In the genomic region with DNA sequence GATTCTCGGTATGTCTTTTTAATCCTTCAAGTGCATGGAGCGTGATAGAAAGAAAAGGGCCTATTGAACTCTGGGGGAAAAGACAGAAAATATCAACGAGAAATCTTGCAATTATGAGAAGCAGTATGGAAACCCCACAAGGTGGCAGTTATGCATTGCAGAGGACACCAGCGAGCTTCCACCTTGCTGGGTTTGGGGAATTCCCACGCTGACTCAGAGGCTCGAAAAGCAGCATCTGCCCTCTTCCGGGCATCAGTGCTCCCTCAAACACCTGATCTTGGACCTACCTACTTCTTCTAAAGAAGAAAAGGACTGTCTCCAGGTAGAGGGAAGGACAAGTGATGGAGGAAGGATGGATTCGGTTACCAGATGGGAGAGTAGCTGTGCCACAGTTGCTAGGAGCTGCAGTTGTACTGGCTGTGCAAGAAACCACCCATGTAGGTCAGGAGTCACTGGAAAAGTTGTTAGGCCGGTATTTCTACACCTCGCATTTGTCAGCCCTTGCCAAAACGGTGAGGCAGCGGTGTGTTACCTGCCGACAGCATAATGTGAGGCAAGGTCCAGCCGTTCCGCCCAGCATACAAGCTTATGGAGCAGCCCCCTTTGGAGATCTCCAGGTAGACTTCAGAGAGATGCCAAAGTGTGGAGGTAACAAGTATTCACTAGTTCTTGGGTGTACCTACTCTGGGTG, we compare ENCODE assay signal across 8 cellular contexts. TPM values are rescaled to one million over a fixed set of nuclear protein-coding genes. Genes with fewer than 3 reads are reported as not detected.
DNase-seq lines count a peak whose midpoint lies in the region; FAIRE-seq and TF ChIP-seq lines count a peak whose summit lies in the region.
"Not testable (repeated sequence)": the region's sequence is repeated elsewhere in the genome, so short reads cannot be mapped to it uniquely, and the experiment has no call there.

No MANE protein-coding gene starts in this region.

- not testable (repeated sequence) for H3K4me3 ChIP-seq in AG04450 (ENCODE audit: low read depth, low read length); epithelial cell of proximal tubule (ENCODE audit: low read depth, low read length)

- peak; percentile 74 for FAIRE-seq in GM19239 (lab: Jason Lieb, UNC)

- CTCF ChIA-PET in AG04450 (lab: Charles Lee): not testable (repeated sequence)

- not testable (repeated sequence) for H3K27ac ChIP-seq in AG04450 (ENCODE audit: low read depth, low read length)

- not testable (repeated sequence) for H3K9me3 ChIP-seq in AG04450 (ENCODE audit: control insufficient read depth, insufficient read depth, low read length)

- 0 out of 2 replicates have a peak, but pooled peaks have one; percentile 14 for TF ChIP-seq CTCF in AG04450 (IDR thresholded peaks at IDR 0.05; ENCODE audit: low read depth, low read length)
- peak; percentile 31 for TF ChIP-seq CTCF in epithelial cell of proximal tubule (conservative IDR thresholded peaks at IDR 0.05; ENCODE audit: low read depth, low read length)

- H3K27me3 ChIP-seq in AG04450 (ENCODE audit: control insufficient read depth, insufficient read depth, low read length): not testable (repeated sequence)

- not testable (repeated sequence) for DNase-seq in AG04450 (ENCODE audit: low read depth, low spot score); GM19239 (ENCODE audit: insufficient read length, low spot score); epithelial cell of proximal tubule (ENCODE audit: low read depth)
- DNase-seq in RPMI8226 (peak; percentile 54), renal cortical epithelial cell (ENCODE audit: low read depth) (peak; percentile 3)
- DNase-seq in activated CD4-positive, alpha-beta T cell treated with anti-CD3 and anti-CD28 coated beads, Interleukin-2, amount 50 U/mL, for 48 hours: peak; percentile 72 to 79
- DNase-seq in activated gamma-delta T cell treated with anti-CD3 and anti-CD28 coated beads, Interleukin-2, amount 50 U/mL, for 16 hours (ENCODE audit: low read depth): peak; percentile 47
- DNase-seq in stimulated activated CD8-positive, alpha-beta memory T cell treated with anti-CD3 and anti-CD28 coated beads, Interleukin-2, amount 100 ng/mL, for 1 hour (ENCODE audit: low read depth in 2 of 2): peak; percentile 21 to 27

- POLR2A ChIA-PET in AG04450 (lab: Yijun Ruan, JAX): not testable (repeated sequence)

RNA-seq across cellular contexts. Expression of a gene that starts 29.0 kb away (rescaled TPM):
- polyA plus RNA-seq in AG04450 (2011; rRNA removed): 106 and 119 TPM in 2 replicates
- polyA minus RNA-seq in AG04450 (2011; rRNA and poly(A)+ RNA removed): 94.7 and 123 TPM in 2 replicates
- 12.3 and 39.6 TPM in 2 replicates for total RNA-seq in epithelial cell of proximal tubule
- total RNA-seq in renal cortical epithelial cell: 40.7 and 50.2 TPM in 2 replicates

RNA-seq across cellular contexts. Expression of a gene that starts 44.8 kb away (rescaled TPM):
- 96.1 and 103 TPM in 2 replicates for polyA plus RNA-seq in AG04450 (2011; rRNA removed)
- polyA minus RNA-seq in AG04450 (2011; rRNA and poly(A)+ RNA removed): 68.1 and 82.0 TPM in 2 replicates
- 100 and 119 TPM in 2 replicates for total RNA-seq in epithelial cell of proximal tubule
- total RNA-seq in renal cortical epithelial cell: 46.2 and 63.7 TPM in 2 replicates

RNA-seq across cellular contexts. Expression of a gene that starts 45.3 kb away (rescaled TPM):
- polyA plus RNA-seq in AG04450 (2011; rRNA removed): 0.72 and 1.1 TPM in 2 replicates
- 2.1 and 3.6 TPM in 2 replicates for polyA minus RNA-seq in AG04450 (2011; rRNA and poly(A)+ RNA removed)
- total RNA-seq in epithelial cell of proximal tubule: 0.58 and 0.75 TPM in 2 replicates
- 0.30 TPM in 1 of 2 replicates, not detected in the other for total RNA-seq in renal cortical epithelial cell
